27 cellular contexts compared by ENCODE assay signal in the genomic region with DNA sequence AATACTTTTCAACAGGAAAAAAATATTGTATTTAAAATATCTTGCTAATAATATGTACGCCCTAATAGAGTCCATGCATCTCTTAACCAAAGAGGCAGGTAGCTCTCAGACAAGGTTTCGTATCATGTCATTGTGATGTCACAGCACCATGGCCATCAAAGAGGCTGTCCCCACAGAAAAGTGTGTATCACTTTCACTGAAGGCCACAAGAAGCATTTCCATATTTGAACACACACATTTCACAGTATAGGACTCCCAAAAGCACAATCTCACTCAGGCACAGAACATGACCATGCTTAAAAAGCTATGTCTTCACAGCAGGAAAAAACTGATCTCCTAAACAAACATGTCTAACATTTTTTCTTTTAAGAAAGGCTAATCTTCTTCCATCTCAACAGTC.
"Had no signal": no experiment of that assay in that cellular context is flagged by ENCODE, and none has a peak within 500 bp of the region (broad histone marks: within the 10 kb centered on the region; RNA-seq: fewer than 3 reads in every experiment).

No MANE protein-coding gene starts in this region.

- H3K27ac Mint-ChIP-seq: activated naive CD8-positive, alpha-beta T cell; effector memory CD8-positive, alpha-beta T cell; naive thymus-derived CD4-positive, alpha-beta T cell; neural progenitor cell; T-cell; T-helper 2 cell treated with Interferon-gamma antibody and Interleukin-4, amounts not matched to agents 5 μg/mL and 100 μg/mL, for 36 hours had no signal

- H3K4me3 ChIP-seq: breast epithelium, colonic mucosa, hepatocyte, left lung, lung, neural progenitor cell, sigmoid colon, smooth muscle cell, tibial artery had no signal

- H3K27ac ChIP-seq: breast epithelium, colonic mucosa, hepatocyte, left lung, neural progenitor cell, sigmoid colon, tibial artery, WERI-Rb-1 had no signal

- H3K27me3 Mint-ChIP-seq: activated naive CD8-positive, alpha-beta T cell; central memory CD8-positive, alpha-beta T cell; effector memory CD8-positive, alpha-beta T cell; T-cell had no signal

- H3K9ac ChIP-seq: neural progenitor cell had no signal

- H3K27me3 ChIP-seq: breast epithelium, colonic mucosa, dorsolateral prefrontal cortex, hepatocyte, left lung, neural progenitor cell, sigmoid colon, tibial artery had no signal

- H3K4me3 Mint-ChIP-seq: central memory CD8-positive, alpha-beta T cell; effector memory CD8-positive, alpha-beta T cell; neural progenitor cell; T-helper 2 cell treated with Interferon-gamma antibody and Interleukin-4, amounts not matched to agents 5 μg/mL and 100 μg/mL, for 36 hours had no signal

- DNase-seq: activated CD4-positive, CD25-positive, alpha-beta regulatory T cell treated with anti-CD3 and anti-CD28 coated beads, Interleukin-2, amount 50 U/mL, for 72 hours; activated CD8-positive, alpha-beta memory T cell treated with anti-CD3 and anti-CD28 coated beads, Interleukin-2, amount 50 U/mL, for 48 hours; activated effector memory CD4-positive, alpha-beta T cell treated with anti-CD3 and anti-CD28 coated beads, Interleukin-2, amount 50 U/mL, for 16 hours; activated T-cell treated with anti-CD3 and anti-CD28 coated beads, Interleukin-2, amount 50 U/mL, for 48 hours; amniotic stem cell; colonic mucosa; effector memory CD8-positive, alpha-beta T cell; foreskin melanocyte; left lung; naive thymus-derived CD4-positive, alpha-beta T cell; sigmoid colon; stimulated activated CD4-positive, alpha-beta T cell treated with anti-CD3 and anti-CD28 coated beads, Interleukin-2, amount 100 ng/mL, for 48 hours; stimulated activated naive CD4-positive, alpha-beta T cell treated with Interleukin-2 at 50 U/mL for 16 hours; substantia nigra; T-cell; tibial artery; WERI-Rb-1 had no signal

- H3K4me2 ChIP-seq: hepatocyte, neural progenitor cell, smooth muscle cell had no signal

- H3K4me1 ChIP-seq: breast epithelium, colonic mucosa, left lung, sigmoid colon had no signal

- H3K9me3 Mint-ChIP-seq: central memory CD8-positive, alpha-beta T cell; effector memory CD8-positive, alpha-beta T cell; naive thymus-derived CD4-positive, alpha-beta T cell; neural progenitor cell; T-cell; T-helper 2 cell treated with Interferon-gamma antibody and Interleukin-4, amounts not matched to agents 5 μg/mL and 100 μg/mL, for 36 hours had no signal

- H3K36me3 Mint-ChIP-seq: neural progenitor cell had no signal

- H2AFZ ChIP-seq: hepatocyte, neural progenitor cell had no signal

- H3K9me3 ChIP-seq: breast epithelium, colonic mucosa, left lung, sigmoid colon, tibial artery had no signal

- ATAC-seq: effector memory CD8-positive, alpha-beta T cell; esophagus mucosa; left lung; naive thymus-derived CD4-positive, alpha-beta T cell; T-cell had no signal

- H3K36me3 ChIP-seq: breast epithelium, colonic mucosa, left lung, neural progenitor cell, sigmoid colon, tibial artery, WERI-Rb-1 had no signal
